In the genomic region with DNA sequence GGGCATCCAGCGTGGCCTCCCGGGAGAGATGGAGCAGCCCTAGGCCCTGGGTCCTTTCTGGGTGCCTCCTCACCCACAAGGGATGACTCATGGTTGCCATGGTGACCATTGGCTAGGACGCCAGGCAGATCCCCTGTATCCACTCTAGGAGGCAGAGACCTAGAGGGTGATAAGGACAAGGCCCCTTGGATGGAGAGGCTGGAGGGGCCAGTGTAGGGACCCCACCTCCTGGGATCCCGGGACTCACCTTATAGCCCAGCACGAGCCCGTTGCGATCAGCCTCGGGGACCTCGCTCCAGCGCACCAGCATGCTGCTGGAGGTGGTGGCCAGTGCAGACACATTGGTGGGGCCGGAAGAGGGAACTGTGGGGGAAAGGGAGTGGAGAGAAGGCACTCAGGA, we compare ENCODE assay signal across 15 cellular contexts.
DNase-seq lines count a peak whose midpoint lies in the region; ATAC-seq and TF ChIP-seq lines count a peak whose summit lies in the region.
"Had no signal": no experiment of that assay in that cellular context is flagged by ENCODE, and none has a peak within 500 bp of the region (broad histone marks: within the 10 kb centered on the region; RNA-seq: fewer than 3 reads in every experiment).

No MANE protein-coding gene starts in this region.

- TF ChIP-seq CTCF in choroid plexus epithelial cell (conservative IDR thresholded peaks at IDR 0.05; ENCODE audit: low read depth, low read length): no peak

- no peak overlapping the region for H3K4me3 ChIP-seq in choroid plexus epithelial cell (ENCODE audit: low read depth, low read length)
- H3K4me3 ChIP-seq: vagina had no signal

- intact Hi-C loops in posterior vena cava (cut with DNase I): no loop called here

- ATAC-seq in GM19328 (IDR thresholded peaks at IDR 0.05; ENCODE audit: unreplicated experiment) (no peak), esophagus mucosa (no peak), GM19452 (IDR thresholded peaks at IDR 0.05; ENCODE audit: unreplicated experiment) (no peak)
- ATAC-seq: Panc1 had no signal

- DNase-seq in NCI-H82 (lab: John Stamatoyannopoulos, UW) (peak; percentile 17), NCI-H82 treated with DMSO at 0.1 percent for 48 hours (lab: John Stamatoyannopoulos, UW; ENCODE audit: unreplicated experiment) (no peak), M059J (ENCODE audit: low read depth) (peak; percentile 69), choroid plexus epithelial cell (ENCODE audit: low read depth) (peak; percentile 54), posterior vena cava (ENCODE audit: low spot score) (peak; percentile 70)
- DNase-seq: activated naive CD4-positive, alpha-beta T cell treated with anti-CD3 and anti-CD28 coated beads for 36 hours; cerebellar nuclear complex; GDM1; NCI-H2081 treated with DMSO at 0.1 percent for 48 hours; T1000 had no signal
